8 cellular contexts compared by ENCODE assay signal in the genomic region with DNA sequence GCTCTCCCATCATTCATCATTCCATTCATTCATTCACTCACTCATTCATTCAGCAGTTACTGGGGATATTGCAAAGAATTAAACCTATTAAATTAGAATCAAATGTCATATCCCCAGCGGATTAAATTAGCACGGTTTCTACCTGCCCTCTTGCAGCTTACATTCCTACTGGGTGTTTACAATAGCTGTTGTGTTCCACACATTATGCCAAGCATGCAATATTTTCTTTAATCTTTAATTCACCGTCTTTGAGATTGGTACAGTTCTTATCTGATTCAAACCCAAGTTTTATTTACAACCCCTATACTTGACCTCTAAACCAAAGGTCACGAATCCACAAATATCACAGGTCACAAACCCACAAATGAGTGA. TPM values are rescaled to one million over a fixed set of nuclear protein-coding genes. Genes with fewer than 3 reads are reported as not detected.
DNase-seq lines count a peak whose midpoint lies in the region; TF ChIP-seq lines count a peak whose summit lies in the region.

No MANE protein-coding gene starts in this region.

- H3K36me3 Mint-ChIP-seq in dendritic cell treated with granulocyte-macrophage colony-stimulating factor and Interleukin-4, amounts not matched to agents 40 ng/mL and 50 ng/mL, for 4 days (ENCODE audit: low read depth) = peaks cover 7% of the 10 kb centered on the region
- H3K36me3 Mint-ChIP-seq in nephron (ENCODE audit: low read depth) = no peaks in the 10 kb centered on the region

- H3K4me3 Mint-ChIP-seq in dendritic cell treated with granulocyte-macrophage colony-stimulating factor and Interleukin-4, amounts not matched to agents 40 ng/mL and 50 ng/mL, for 4 days = peak overlapping the region; percentile 75
- H3K4me3 Mint-ChIP-seq in nephron = peak overlapping the region; percentile 83 to 91 (median 85)

- no peaks in the 10 kb centered on the region for H3K4me1 ChIP-seq in BE2C

- H3K4me1 Mint-ChIP-seq in dendritic cell treated with granulocyte-macrophage colony-stimulating factor and Interleukin-4, amounts not matched to agents 40 ng/mL and 50 ng/mL, for 4 days (ENCODE audit: low read depth) = peaks cover 29% of the 10 kb centered on the region
- H3K4me1 Mint-ChIP-seq in nephron = peaks cover 28% of the 10 kb centered on the region

- no peaks in the 10 kb centered on the region for H3K9me3 Mint-ChIP-seq in dendritic cell treated with granulocyte-macrophage colony-stimulating factor and Interleukin-4, amounts not matched to agents 40 ng/mL and 50 ng/mL, for 4 days
- H3K9me3 Mint-ChIP-seq in nephron = no peaks in the 10 kb centered on the region

- intact Hi-C loops in dendritic cell treated with granulocyte-macrophage colony-stimulating factor and Interleukin-4, amounts not matched to agents 40 ng/mL and 50 ng/mL, for 4 days (cut with micrococcal nuclease) = no loop called here

- peaks cover 28% of the 10 kb centered on the region for H3K27me3 Mint-ChIP-seq in dendritic cell treated with granulocyte-macrophage colony-stimulating factor and Interleukin-4, amounts not matched to agents 40 ng/mL and 50 ng/mL, for 4 days
- peaks cover 22% of the 10 kb centered on the region for H3K27me3 Mint-ChIP-seq in nephron (ENCODE audit: low read depth)

- TF ChIP-seq CTCF in BE2C (IDR thresholded peaks at IDR 0.05; ENCODE audit: low read depth, low read length) (no peak), nephron (IDR thresholded peaks at IDR 0.05; ENCODE audit: unreplicated experiment in 3 of 3) (no peak)

- H3K27me3 ChIP-seq in BE2C (no peaks in the 10 kb centered on the region), MG63 (no peaks in the 10 kb centered on the region)

- H3K36me3 ChIP-seq in BE2C = no peaks in the 10 kb centered on the region
- peaks cover 4% of the 10 kb centered on the region for H3K36me3 ChIP-seq in MG63

- H3K9me3 ChIP-seq in BE2C (no peaks in the 10 kb centered on the region), MG63 (no peaks in the 10 kb centered on the region)

- H3K4me3 ChIP-seq in BE2C (ENCODE audit: low read depth, low read length) (peak overlapping the region; percentile 81), MG63 (peak overlapping the region; percentile 54)

- H3K27ac Mint-ChIP-seq in dendritic cell treated with granulocyte-macrophage colony-stimulating factor and Interleukin-4, amounts not matched to agents 40 ng/mL and 50 ng/mL, for 4 days = peak overlapping the region; percentile 32
- peak overlapping the region in 1 of 3 experiments; percentile 52 for H3K27ac Mint-ChIP-seq in nephron

- DNase-seq in BE2C (no peak), MG63 (no peak), globus pallidus (ENCODE audit: low spot score) (no peak), NCI-H1105 treated with DMSO at 0.1 percent for 48 hours (lab: John Stamatoyannopoulos, UW) (no peak), foreskin melanocyte (no peak), NCI-H345 treated with DMSO at 0.1 percent for 48 hours (lab: John Stamatoyannopoulos, UW; ENCODE audit: unreplicated experiment) (no peak)

RNA-seq across cellular contexts. Expression of a gene that starts 0.7 kb away (rescaled TPM):
- polyA plus RNA-seq in BE2C (2012; ENCODE audit: insufficient read depth, insufficient read length, low read depth) = 1.9 TPM
- total RNA-seq in MG63 (2014; rRNA removed; shearing (Covaris generic); ENCODE audit: low replicate concordance) = 2.0 and 6.8 TPM in 2 replicates

RNA-seq across cellular contexts. Expression of a gene that starts 32.6 kb away (rescaled TPM):
- not detected for polyA plus RNA-seq in BE2C (2012; ENCODE audit: insufficient read depth, insufficient read length, low read depth)
- not detected in 2 replicates for total RNA-seq in MG63 (2014; rRNA removed; shearing (Covaris generic); ENCODE audit: low replicate concordance)
